Comparison of ENCODE assay signal across 1 cellular context in the genomic region with DNA sequence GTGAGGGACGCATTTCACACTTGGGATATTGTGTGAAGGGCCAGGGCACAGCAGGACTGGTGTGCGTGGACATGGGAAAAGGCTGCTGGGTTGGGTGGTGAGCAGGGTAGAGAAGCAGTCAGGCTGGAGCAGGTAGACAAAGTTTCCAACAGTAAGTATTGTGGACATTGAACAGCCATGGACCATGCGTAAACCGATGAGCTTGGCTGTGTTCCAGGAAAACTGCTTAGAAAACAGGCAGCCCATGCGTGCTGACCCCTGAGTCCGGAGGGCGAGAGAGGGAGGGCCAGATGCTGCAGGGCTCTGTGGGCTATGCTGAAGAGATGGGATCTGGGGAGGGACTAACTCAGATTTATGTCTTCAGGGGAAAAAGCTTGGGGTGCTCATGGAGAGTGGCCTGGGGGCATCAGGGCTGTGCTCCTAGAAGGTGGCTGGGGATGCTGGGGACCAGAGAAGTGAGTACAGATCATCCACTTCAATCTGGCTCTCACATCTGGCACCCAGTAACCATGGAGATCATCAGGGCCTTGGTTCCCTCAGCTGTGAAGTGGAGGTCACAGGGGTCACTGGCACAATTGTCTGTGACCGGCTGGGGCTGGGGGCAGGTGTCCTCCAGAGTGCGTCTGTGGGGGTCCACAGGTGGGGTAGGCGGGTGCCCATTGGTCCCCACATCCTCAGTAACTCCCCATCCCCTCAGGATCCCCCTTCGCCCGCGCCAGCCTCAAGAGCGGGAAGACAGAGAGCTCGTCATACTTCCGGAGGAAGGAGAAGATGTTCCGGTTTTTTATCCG.
TF ChIP-seq lines count a peak whose summit lies in the region.

No MANE protein-coding gene starts in this region.

TF ChIP-seq in SK-N-SH, 30 proteins besides CTCF, POLR2A, EP300 and RAD21 (continued from another document):
- TF ChIP-seq, protein P1, sequence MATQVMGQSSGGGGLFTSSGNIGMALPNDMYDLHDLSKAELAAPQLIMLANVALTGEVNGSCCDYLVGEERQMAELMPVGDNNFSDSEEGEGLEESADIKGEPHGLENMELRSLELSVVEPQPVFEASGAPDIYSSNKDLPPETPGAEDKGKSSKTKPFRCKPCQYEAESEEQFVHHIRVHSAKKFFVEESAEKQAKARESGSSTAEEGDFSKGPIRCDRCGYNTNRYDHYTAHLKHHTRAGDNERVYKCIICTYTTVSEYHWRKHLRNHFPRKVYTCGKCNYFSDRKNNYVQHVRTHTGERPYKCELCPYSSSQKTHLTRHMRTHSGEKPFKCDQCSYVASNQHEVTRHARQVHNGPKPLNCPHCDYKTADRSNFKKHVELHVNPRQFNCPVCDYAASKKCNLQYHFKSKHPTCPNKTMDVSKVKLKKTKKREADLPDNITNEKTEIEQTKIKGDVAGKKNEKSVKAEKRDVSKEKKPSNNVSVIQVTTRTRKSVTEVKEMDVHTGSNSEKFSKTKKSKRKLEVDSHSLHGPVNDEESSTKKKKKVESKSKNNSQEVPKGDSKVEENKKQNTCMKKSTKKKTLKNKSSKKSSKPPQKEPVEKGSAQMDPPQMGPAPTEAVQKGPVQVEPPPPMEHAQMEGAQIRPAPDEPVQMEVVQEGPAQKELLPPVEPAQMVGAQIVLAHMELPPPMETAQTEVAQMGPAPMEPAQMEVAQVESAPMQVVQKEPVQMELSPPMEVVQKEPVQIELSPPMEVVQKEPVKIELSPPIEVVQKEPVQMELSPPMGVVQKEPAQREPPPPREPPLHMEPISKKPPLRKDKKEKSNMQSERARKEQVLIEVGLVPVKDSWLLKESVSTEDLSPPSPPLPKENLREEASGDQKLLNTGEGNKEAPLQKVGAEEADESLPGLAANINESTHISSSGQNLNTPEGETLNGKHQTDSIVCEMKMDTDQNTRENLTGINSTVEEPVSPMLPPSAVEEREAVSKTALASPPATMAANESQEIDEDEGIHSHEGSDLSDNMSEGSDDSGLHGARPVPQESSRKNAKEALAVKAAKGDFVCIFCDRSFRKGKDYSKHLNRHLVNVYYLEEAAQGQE (IDR thresholded peaks at IDR 0.05; ENCODE audit: low read depth, low read length) = no peak
- TF ChIP-seq CHD2 (IDR thresholded peaks at IDR 0.05; ENCODE audit: low read length, partially characterized antibody) = no peak
- TF ChIP-seq JUND (IDR thresholded peaks at IDR 0.05) = no peak
